In genomic region chr3:57692404-57693191, GRCh38 we compare ENCODE assay signal across 8 cellular contexts. TPM values are rescaled to one million over a fixed set of nuclear protein-coding genes. Genes with fewer than 3 reads are reported as not detected.
DNase-seq lines count a peak whose midpoint lies in the region; ATAC-seq and TF ChIP-seq lines count a peak whose summit lies in the region.

A gene with protein sequence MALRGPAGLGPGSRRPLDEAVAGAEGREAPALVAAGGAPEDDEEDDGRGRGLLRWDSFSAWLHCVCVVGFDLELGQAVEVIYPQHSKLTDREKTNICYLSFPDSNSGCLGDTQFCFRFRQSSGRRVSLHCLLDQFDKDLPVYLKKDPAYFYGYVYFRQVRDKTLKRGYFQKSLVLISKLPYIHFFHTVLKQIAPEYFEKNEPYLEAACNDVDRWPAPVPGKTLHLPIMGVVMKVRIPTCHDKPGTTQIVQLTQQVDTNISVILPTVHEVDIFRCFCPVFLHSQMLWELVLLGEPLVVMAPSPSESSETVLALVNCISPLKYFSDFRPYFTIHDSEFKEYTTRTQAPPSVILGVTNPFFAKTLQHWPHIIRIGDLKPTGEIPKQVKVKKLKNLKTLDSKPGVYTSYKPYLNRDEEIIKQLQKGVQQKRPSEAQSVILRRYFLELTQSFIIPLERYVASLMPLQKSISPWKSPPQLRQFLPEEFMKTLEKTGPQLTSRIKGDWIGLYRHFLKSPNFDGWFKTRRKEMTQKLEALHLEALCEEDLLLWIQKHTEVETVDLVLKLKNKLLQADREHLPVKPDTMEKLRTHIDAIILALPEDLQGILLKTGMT (minus strand): TSS chr3:57693077. CDS start chr3:57693018, 59 bp downstream.

- peaks cover 9% of the 10 kb centered on the region; the same call in 1 of the 2 replicates for H3K4me1 ChIP-seq in HUES6 (ENCODE audit: control insufficient read depth, insufficient read depth, low read length)
- H3K4me1 ChIP-seq in OCI-LY1 (ENCODE audit: insufficient read depth, low read length, severe bottlenecking): peaks cover 38% of the 10 kb centered on the region

- H3K36me3 Mint-ChIP-seq in endothelial cell (ENCODE audit: low read depth, unreplicated experiment): no peaks in the 10 kb centered on the region

- H4K20me1 ChIP-seq in OCI-LY1 (ENCODE audit: insufficient read depth, low read length): no peaks in the 10 kb centered on the region

- no peaks in the 10 kb centered on the region for H3K9me3 Mint-ChIP-seq in endothelial cell (ENCODE audit: unreplicated experiment)

- peak within 1 kb of the TSS; percentile 95 for H3K9ac ChIP-seq in HUES6 (ENCODE audit: low read length)
- H3K9ac ChIP-seq in OCI-LY1 (ENCODE audit: low read length): peak within 1 kb of the TSS; percentile 72

- H3K27ac ChIP-seq in HUES6 (ENCODE audit: low read depth, low read length) (peak within 1 kb of the TSS; percentile 89), OCI-LY1 (ENCODE audit: low read depth, low read length, poor library complexity, severe bottlenecking) (peak within 1 kb of the TSS; percentile 66)

- H3K79me2 ChIP-seq in OCI-LY1 (ENCODE audit: insufficient read depth, low read length): peaks cover 30% of the 10 kb centered on the region

- H3K9me2 ChIP-seq in OCI-LY1 (ENCODE audit: low read depth, low read length): no peaks in the 10 kb centered on the region

- peak; percentile 80 for ATAC-seq in GM21423 (IDR thresholded peaks at IDR 0.05; ENCODE audit: unreplicated experiment)

- peak within 1 kb of the TSS; percentile 94 for H3K4me3 Mint-ChIP-seq in endothelial cell (ENCODE audit: unreplicated experiment)

- DNase-seq in D341Med (ENCODE audit: low spot score) (peak; percentile 99), endothelial cell (ENCODE audit: low spot score) (peak; percentile 96), midbrain (lab: John Stamatoyannopoulos, UW) (peak; percentile 98)
- DNase-seq in activated CD8-positive, alpha-beta memory T cell treated with anti-CD3 and anti-CD28 coated beads, Interleukin-2, amount 50 U/mL, for 48 hours: peak; percentile 97
- DNase-seq in stimulated activated CD8-positive, alpha-beta memory T cell treated with anti-CD3 and anti-CD28 coated beads, Interleukin-15, amount 100 ng/mL, for 48 hours (ENCODE audit: low read depth in 2 of 2): peak; percentile 94 to 97

- H3K27me3 ChIP-seq in HUES6 (ENCODE audit: control insufficient read depth, insufficient read depth, low read length) (no peaks in the 10 kb centered on the region), OCI-LY1 (ENCODE audit: insufficient read depth, low read length) (no peaks in the 10 kb centered on the region)

- TF ChIP-seq CTCF in OCI-LY1 (IDR thresholded peaks at IDR 0.05; ENCODE audit: low read length) (no peak), endothelial cell (IDR thresholded peaks at IDR 0.05; ENCODE audit: unreplicated experiment) (no peak)

- H3K4me3 ChIP-seq in HUES6 (ENCODE audit: low read depth, low read length): peak within 1 kb of the TSS; percentile 80
- H3K4me3 ChIP-seq in OCI-LY1 (ENCODE audit: low read depth, low read length, poor library complexity, severe bottlenecking): peak within 1 kb of the TSS; percentile 82

- peak within 1 kb of the TSS; percentile 84 for H3K4me2 ChIP-seq in OCI-LY1 (ENCODE audit: low read length)

- H3K27me3 Mint-ChIP-seq in endothelial cell (ENCODE audit: unreplicated experiment): peaks cover 3% of the 10 kb centered on the region

- 0 out of 2 replicates have a peak, but pooled peaks cover 4% of the 10 kb centered on the region for H3F3A ChIP-seq in OCI-LY1 (ENCODE audit: insufficient read depth, low read length)

- H3K36me3 ChIP-seq in HUES6 (ENCODE audit: control insufficient read depth, insufficient read depth, low read length): no peaks in the 10 kb centered on the region
- no peaks in the 10 kb centered on the region for H3K36me3 ChIP-seq in OCI-LY1 (ENCODE audit: insufficient read depth, low read length)

- H2AFZ ChIP-seq in OCI-LY1 (ENCODE audit: low read length): peak within 1 kb of the TSS; percentile 61; the same call in 1 of the 2 replicates

- H3K4me1 Mint-ChIP-seq in endothelial cell (ENCODE audit: unreplicated experiment): peaks cover 7% of the 10 kb centered on the region

- H3K9me3 ChIP-seq in HUES6 (ENCODE audit: control insufficient read depth, insufficient read depth, low read depth, low read length) (no peaks in the 10 kb centered on the region), OCI-LY1 (ENCODE audit: low read length) (no peaks in the 10 kb centered on the region)

- H3K27ac Mint-ChIP-seq in endothelial cell (ENCODE audit: unreplicated experiment): peak within 1 kb of the TSS; percentile 92

RNA-seq across cellular contexts. Expression of the gene that starts here (rescaled TPM):
- total RNA-seq in endothelial cell (ENCODE audit: unreplicated experiment): 25.3 TPM

Comparison
In these comparisons a context has a peak if more than half of its experiments do, and no peak if none do; other contexts are left out.
1. Peak in every context shown above with its lines: DNase-seq, ATAC-seq, H3K4me3 ChIP-seq and H3K27ac ChIP-seq.